Comparison of ENCODE assay signal across 8 cellular contexts in the genomic region with DNA sequence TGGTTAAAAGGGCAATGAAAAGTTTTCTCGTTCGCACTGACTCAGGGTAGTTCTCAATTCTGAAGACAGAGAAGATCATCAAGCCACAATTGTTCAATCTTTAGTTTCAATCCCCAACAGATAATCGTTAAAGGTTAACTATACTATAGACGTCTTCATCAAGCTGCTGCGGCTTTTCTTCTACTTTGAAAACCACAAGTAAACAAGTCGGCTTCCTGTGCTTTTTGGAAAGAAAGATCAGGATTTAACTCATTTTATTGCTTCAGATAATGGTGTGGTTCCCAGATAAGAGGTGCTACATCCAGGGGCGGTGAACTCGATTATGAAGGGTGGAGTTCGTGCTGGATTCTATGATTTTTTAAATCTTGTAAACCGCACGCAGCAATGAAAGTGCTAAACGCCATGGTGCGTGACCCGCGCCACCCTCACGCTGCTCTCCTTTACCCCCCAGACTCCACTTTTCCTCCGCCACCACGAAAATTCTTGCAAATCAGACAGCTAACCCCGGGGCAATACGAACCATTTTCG. TPM values are rescaled to one million over a fixed set of nuclear protein-coding genes. Genes with fewer than 3 reads are reported as not detected.
A peak's percentile ranks its signal among the peaks of the same experiment; 100 is the strongest.
DNase-seq lines count a peak whose midpoint lies in the region; ATAC-seq and TF ChIP-seq lines count a peak whose summit lies in the region.

No MANE protein-coding gene starts in this region.

- WGBS in esophagus squamous epithelium, 2 donors, result 0% methylated on average over 21 of the region's 21 CpGs
- no CpG with 5 or more reads among the region's 21 CpGs for WGBS in trophoblast cell (ENCODE audit: extremely low coverage, insufficient coverage, insufficient read length)

- H3K9me3 ChIP-seq in esophagus squamous epithelium (no peaks in the 10 kb centered on the region), trophoblast cell (ENCODE audit: insufficient read depth, low read depth, low read length) (no peaks in the 10 kb centered on the region)

- no peak overlapping the region for H3K18ac ChIP-seq in trophoblast cell (ENCODE audit: low read length)

- H4K12ac ChIP-seq in trophoblast cell (ENCODE audit: low read depth, low read length), result no peak overlapping the region

- peak overlapping the region; percentile 90 for H3K4me2 ChIP-seq in trophoblast cell (ENCODE audit: low read length)

- intact Hi-C loops in CD14-positive monocyte (cut with micrococcal nuclease) (no loop called here), esophagus squamous epithelium (cut with DNase I) (no loop called here)

- H3K79me2 ChIP-seq in trophoblast cell (ENCODE audit: control insufficient read depth, insufficient read depth, low read length, poor library complexity), result peaks cover 12% of the 10 kb centered on the region

- H3K4me3 Mint-ChIP-seq in CD14-positive monocyte, result peak overlapping the region; percentile 92 to 94

- DNase-seq in CD14-positive monocyte (ENCODE audit: low spot score) (no peak), RPMI8226 (peak; percentile 77), esophagus squamous epithelium (lab: John Stamatoyannopoulos, UW) (no peak), trophoblast cell (peak; percentile 10 to 15), NCI-H1417 treated with DMSO at 0.1 percent for 48 hours (lab: John Stamatoyannopoulos, UW) (no peak)
- no peak for DNase-seq in stimulated activated CD4-positive, alpha-beta T cell treated with anti-CD3 and anti-CD28 coated beads, Interleukin-12 subunit alpha, Interleukin-12 subunit beta, amount 100 ng/mL, for 4 hours

- peak overlapping the region; percentile 30 for H3K4ac ChIP-seq in trophoblast cell (ENCODE audit: low read depth, low read length)

- peak overlapping the region; percentile 87 for H3K9ac ChIP-seq in trophoblast cell (ENCODE audit: low read length)

- H2AFZ ChIP-seq in trophoblast cell (ENCODE audit: insufficient read depth, low read length, poor library complexity), result peak overlapping the region; percentile 88

- H3K27ac ChIP-seq in esophagus squamous epithelium, result peak overlapping the region in 3 of 4 donors; percentile 64 to 72 (median 70)
- H3K27ac ChIP-seq in trophoblast cell (ENCODE audit: low read depth, low read length), result peak overlapping the region; percentile 40

- peak overlapping the region; percentile 98 for H2BK5ac ChIP-seq in trophoblast cell (ENCODE audit: low read depth, low read length, poor library complexity)

- no peaks in the 10 kb centered on the region for H3K36me3 ChIP-seq in esophagus squamous epithelium
- H3K36me3 ChIP-seq in trophoblast cell (ENCODE audit: control insufficient read depth in 1 of 2, insufficient read depth in 2 of 2, low read length in 2 of 2), result no peaks in the 10 kb centered on the region

- H3K14ac ChIP-seq in trophoblast cell (ENCODE audit: low read length), result peak overlapping the region; percentile 77

- H4K8ac ChIP-seq in trophoblast cell (ENCODE audit: low read depth, low read length), result peak overlapping the region; percentile 75

- H3K79me1 ChIP-seq in trophoblast cell (ENCODE audit: low read length), result peaks cover 12% of the 10 kb centered on the region

- peak overlapping the region; percentile 46 for H2BK12ac ChIP-seq in trophoblast cell (ENCODE audit: low read length)

- TF ChIP-seq POLR2A in esophagus squamous epithelium (IDR thresholded peaks at IDR 0.05), result no peak

- H3K4me3 ChIP-seq in esophagus squamous epithelium (peak overlapping the region; percentile 49 to 81 (median 72)), trophoblast cell (ENCODE audit: low read depth, low read length) (peak overlapping the region; percentile 94)

- H3K9me3 Mint-ChIP-seq in CD14-positive monocyte, result peaks cover 0 to 5% (median 0%) of the 10 kb centered on the region in 7 donors

- H3K23ac ChIP-seq in trophoblast cell (ENCODE audit: low read length), result no peak overlapping the region

- peaks cover 9 to 39% (median 20%) of the 10 kb centered on the region in 3 donors for H3K4me1 ChIP-seq in esophagus squamous epithelium
- H3K4me1 ChIP-seq in trophoblast cell (ENCODE audit: control insufficient read depth in 1 of 2, insufficient read depth in 2 of 2, low read length in 2 of 2), result peaks cover 4 to 10% of the 10 kb centered on the region in 2 experiments

- H3K27me3 ChIP-seq in esophagus squamous epithelium (peaks cover 0 to 60% (median 5%) of the 10 kb centered on the region in 4 donors), trophoblast cell (ENCODE audit: insufficient read depth, low read length) (no peaks in the 10 kb centered on the region)

- ATAC-seq in GM18907 (IDR thresholded peaks at IDR 0.05; ENCODE audit: unreplicated experiment) (peak; percentile 72), HG03103 (IDR thresholded peaks at IDR 0.05; ENCODE audit: low read depth, unreplicated experiment) (peak; percentile 31)

- H2AK5ac ChIP-seq in trophoblast cell (ENCODE audit: low read length), result no peak overlapping the region

- peaks cover 32% of the 10 kb centered on the region for H3K4me1 Mint-ChIP-seq in CD14-positive monocyte

- TF ChIP-seq CTCF in CD14-positive monocyte (IDR thresholded peaks at IDR 0.05) (no peak), esophagus squamous epithelium (IDR thresholded peaks at IDR 0.05) (no peak)

- peak overlapping the region; percentile 92 for H2BK120ac ChIP-seq in trophoblast cell (ENCODE audit: insufficient read depth, low read length, poor library complexity)

- peak overlapping the region in 5 of 7 donors; percentile 70 to 88 (median 79) for H3K27ac Mint-ChIP-seq in CD14-positive monocyte

- H3K36me3 Mint-ChIP-seq in CD14-positive monocyte, result peaks cover 0 to 2% of the 10 kb centered on the region in 2 donors

- H3K27me3 Mint-ChIP-seq in CD14-positive monocyte (ENCODE audit: low read depth in 3 of 3), result peaks cover 2 to 4% (median 4%) of the 10 kb centered on the region in 3 donors

- peak overlapping the region; percentile 93 for H4K91ac ChIP-seq in trophoblast cell (ENCODE audit: low read depth, low read length)

RNA-seq across cellular contexts. Expression of gene CDCA7, which starts 0.5 kb away (rescaled TPM):
- polyA plus RNA-seq in CD14-positive monocyte, result under 1 TPM; 0.54 to 0.66 TPM
- 10 to 100 TPM in 2 of 4 donors, 1 to 10 TPM in 2; 8.8 to 18.4 (median 10.6) TPM for total RNA-seq in esophagus squamous epithelium
- 17.0 and 18.3 TPM in 2 replicates for polyA plus RNA-seq in trophoblast cell (2013)

Comparison
In these comparisons a context has a peak if more than half of its experiments do, and no peak if none do; other contexts are left out.
1. DNase-seq: peak in RPMI8226 (single experiment) and trophoblast cell (2 of 2); none in CD14-positive monocyte (single experiment), esophagus squamous epithelium (single experiment), NCI-H1417 treated with DMSO at 0.1 percent for 48 hours (single experiment) and stimulated activated CD4-positive, alpha-beta T cell treated with anti-CD3 and anti-CD28 coated beads, Interleukin-12 subunit alpha, Interleukin-12 subunit beta, amount 100 ng/mL, for 4 hours (single experiment).